ENCODE assay signal across 33 cellular contexts in the genomic region with DNA sequence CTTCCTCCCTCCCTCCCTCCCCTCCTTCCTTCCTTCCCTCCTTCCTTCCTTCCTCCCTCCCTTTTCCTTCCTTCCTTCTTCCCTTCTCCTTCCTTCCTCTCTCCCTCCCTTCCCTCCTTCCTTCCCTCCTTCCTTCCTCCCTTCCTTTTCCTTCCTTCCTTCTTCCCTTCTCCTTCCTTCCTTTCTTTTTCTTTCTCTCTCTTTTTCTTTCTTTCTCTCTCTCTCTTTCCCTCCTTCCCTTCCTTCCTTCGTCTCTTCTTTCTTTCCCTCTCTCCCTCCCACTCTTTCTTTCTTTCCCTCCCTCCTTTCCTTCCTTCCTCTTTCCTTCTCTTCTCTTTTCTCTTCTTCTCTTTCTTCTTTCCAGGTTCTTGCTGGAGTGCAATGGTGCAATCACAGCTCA. TPM values are rescaled to one million over a fixed set of nuclear protein-coding genes. Genes with fewer than 3 reads are reported as not detected.
"Had no signal": no experiment of that assay in that cellular context is flagged by ENCODE, and none has a peak within 500 bp of the region (broad histone marks: within the 10 kb centered on the region; RNA-seq: fewer than 3 reads in every experiment).

No MANE protein-coding gene starts in this region.

- H3K4me3 ChIP-seq: stomach, suprapubic skin, testis, thoracic aorta, thyroid gland, tibial artery, tibial nerve, transverse colon, upper lobe of left lung, upper lobe of right lung, uterus, vagina had no signal

- H3K27ac Mint-ChIP-seq: stimulated activated effector memory CD8-positive, alpha-beta T cell treated with anti-CD3 and anti-CD28 coated beads, Interleukin-12 subunit alpha, Interleukin-12 subunit beta, amount 100 ng/mL, for 72 hours; stimulated activated memory B cell treated with anti-CD40 and anti-IgM and Interleukin-4, amounts not matched to agents 10 μg/mL and 1 μg/mL and 100 μg/mL, for 72 hours; stimulated activated naive B cell treated with anti-CD40 and anti-IgM and Interleukin-4, amounts not matched to agents 10 μg/mL and 1 μg/mL and 100 μg/mL, for 72 hours; stimulated activated naive CD8-positive, alpha-beta T cell treated with anti-CD3 and anti-CD28 coated beads, Interleukin-15, amount 100 ng/mL, for 72 hours; stimulated activated naive CD8-positive, alpha-beta T cell treated with anti-CD3 and anti-CD28 coated beads, Interleukin-15, Interleukin-2, amounts not matched to agents 100 ng/mL and 50 ng/mL, for 24 hours; type B pancreatic cell had no signal

- H3K9me3 ChIP-seq: stomach, suprapubic skin, testis, thoracic aorta, thyroid gland, tibial artery, tibial nerve, transverse colon, upper lobe of left lung, upper lobe of right lung, uterus, vagina had no signal

- H3K4me3 Mint-ChIP-seq: stimulated activated effector memory CD8-positive, alpha-beta T cell treated with anti-CD3 and anti-CD28 coated beads, Interleukin-12 subunit alpha, Interleukin-12 subunit beta, amount 100 ng/mL, for 72 hours; stimulated activated memory B cell treated with anti-CD40 and anti-IgM and Interleukin-4, amounts not matched to agents 10 μg/mL and 1 μg/mL and 100 μg/mL, for 72 hours; stimulated activated naive B cell treated with anti-CD40 and anti-IgM and Interleukin-4, amounts not matched to agents 10 μg/mL and 1 μg/mL and 100 μg/mL, for 72 hours; stimulated activated naive CD8-positive, alpha-beta T cell treated with anti-CD3 and anti-CD28 coated beads, Interleukin-15, amount 100 ng/mL, for 72 hours; stimulated activated naive CD8-positive, alpha-beta T cell treated with anti-CD3 and anti-CD28 coated beads, Interleukin-15, Interleukin-2, amounts not matched to agents 100 ng/mL and 50 ng/mL, for 24 hours; type B pancreatic cell had no signal

- DNase-seq: stimulated activated CD4-positive, alpha-beta T cell treated with anti-CD3 and anti-CD28 coated beads, Interleukin-2, amount 100 ng/mL, for 48 hours; stimulated activated CD4-positive, alpha-beta T cell treated with anti-CD3 and anti-CD28 coated beads, Interleukin-4, amount 100 ng/mL, for 1 hour; stimulated activated CD4-positive, alpha-beta T cell treated with anti-CD3 and anti-CD28 coated beads, Interleukin-4, amount 100 ng/mL, for 24 hours; stimulated activated CD4-positive, alpha-beta T cell treated with anti-CD3 and anti-CD28 coated beads, Interleukin-4, amount 100 ng/mL, for 4 hours; stimulated activated CD8-positive, alpha-beta memory T cell treated with anti-CD3 and anti-CD28 coated beads, Interleukin-4, amount 100 ng/mL, for 48 hours; stimulated activated naive B cell treated with anti-CD40 and anti-IgM and Interleukin-4, amounts not matched to agents 10 μg/mL and 1 μg/mL and 100 μg/mL, for 72 hours; stimulated activated naive CD4-positive, alpha-beta T cell; stimulated activated naive CD4-positive, alpha-beta T cell treated with Interleukin-2 at 50 U/mL for 16 hours; stimulated activated naive CD8-positive, alpha-beta T cell treated with anti-CD3 and anti-CD28 coated beads, Interleukin-15, amount 100 ng/mL, for 72 hours; stimulated activated naive CD8-positive, alpha-beta T cell treated with anti-CD3 and anti-CD28 coated beads, Interleukin-15, Interleukin-2, amounts not matched to agents 100 U/mL and 50 U/mL, for 24 hours; stomach; substantia nigra; testis; thyroid gland; tibial artery; transverse colon; trophoblast cell; upper lobe of left lung; upper lobe of right lung; uterus had no signal

- H3K36me3 ChIP-seq: thyroid gland, transverse colon, upper lobe of left lung, upper lobe of right lung, uterus had no signal

- FAIRE-seq: urothelium cell line had no signal

- H3K4me1 Mint-ChIP-seq: stimulated activated memory B cell treated with anti-CD40 and anti-IgM and Interleukin-4, amounts not matched to agents 10 μg/mL and 1 μg/mL and 100 μg/mL, for 72 hours had no signal

- H3K36me3 Mint-ChIP-seq: stimulated activated effector memory CD8-positive, alpha-beta T cell treated with anti-CD3 and anti-CD28 coated beads, Interleukin-12 subunit alpha, Interleukin-12 subunit beta, amount 100 ng/mL, for 72 hours; type B pancreatic cell had no signal

- ATAC-seq: stimulated activated effector memory CD8-positive, alpha-beta T cell treated with anti-CD3 and anti-CD28 coated beads, Interleukin-12 subunit alpha, Interleukin-12 subunit beta, amount 100 ng/mL, for 72 hours; stimulated activated memory B cell treated with anti-CD40 and anti-IgM and Interleukin-4, amounts not matched to agents 10 μg/mL and 1 μg/mL and 100 μg/mL, for 72 hours; stimulated activated naive B cell treated with anti-CD40 and anti-IgM and Interleukin-4, amounts not matched to agents 10 μg/mL and 1 μg/mL and 100 μg/mL, for 72 hours; stimulated activated naive CD8-positive, alpha-beta T cell treated with anti-CD3 and anti-CD28 coated beads, Interleukin-15, amount 100 ng/mL, for 72 hours; stimulated activated naive CD8-positive, alpha-beta T cell treated with anti-CD3 and anti-CD28 coated beads, Interleukin-15, Interleukin-2, amounts not matched to agents 100 U/mL and 50 U/mL, for 24 hours; upper lobe of right lung had no signal

- H3K4me1 ChIP-seq: uterus had no signal

- H3K27me3 ChIP-seq: suprapubic skin, testis, thyroid gland, tibial artery, tibial nerve, transverse colon, upper lobe of left lung, upper lobe of right lung, uterus, vagina had no signal

- H3K27ac ChIP-seq: stomach, suprapubic skin, testis, thoracic aorta, thyroid gland, tibial artery, tibial nerve, transverse colon, upper lobe of left lung, upper lobe of right lung, uterus, vagina had no signal

RNA-seq across cellular contexts. Expression of gene CYP8B1, which starts 28.4 kb away (rescaled TPM):
- total RNA-seq: stomach, subcutaneous adipose tissue, suprapubic skin, temporal lobe, testis, thoracic aorta, thyroid gland, tibial nerve, transverse colon, upper lobe of right lung, ureter, urinary bladder, uterus, vagina had no signal
